6 cellular contexts compared by ENCODE assay signal in genomic region chr1:189819751-189820150, GRCh38.
"Had no signal": no experiment of that assay in that cellular context is flagged by ENCODE, and none has a peak within 500 bp of the region (broad histone marks: within the 10 kb centered on the region; RNA-seq: fewer than 3 reads in every experiment).

No MANE protein-coding gene starts in this region.

- H3K27ac ChIP-seq: HL-60 had no signal

- ATAC-seq: HepG2, K562 had no signal

- H3K4me3 ChIP-seq: K562 had no signal

- DNase-seq: IMR-90, KBM-7, KG1 had no signal
